Comparison of ENCODE assay signal across 8 cellular contexts in genomic region chr2:854460-854859, GRCh38.
A peak's percentile ranks its signal among the peaks of the same experiment; 100 is the strongest.
DNase-seq lines count a peak whose midpoint lies in the region; ATAC-seq lines count a peak whose summit lies in the region.

No MANE protein-coding gene starts in this region.

- ATAC-seq in HG02884 (IDR thresholded peaks at IDR 0.05; ENCODE audit: unreplicated experiment), result peak; percentile 59

- peak; percentile 4 for DNase-seq in NCI-H146 (lab: John Stamatoyannopoulos, UW)
- no peak for DNase-seq in NCI-H146 treated with DMSO at 0.1 percent for 48 hours (lab: John Stamatoyannopoulos, UW; ENCODE audit: unreplicated experiment)
- DNase-seq in T-helper 9 cell, result peak; percentile 49
- DNase-seq in globus pallidus (ENCODE audit: low spot score), result peak; percentile 5
- DNase-seq in stimulated activated CD4-positive, alpha-beta T cell treated with anti-CD3 and anti-CD28 coated beads, Interleukin-1b, Interleukin-23, amount 100 ng/mL, for 48 hours, result peak; percentile 28
- no peak for DNase-seq in mucosa of gallbladder (ENCODE audit: low spot score)
- no peak for DNase-seq in NCI-H2227 (lab: John Stamatoyannopoulos, UW; ENCODE audit: unreplicated experiment)

Comparison
In these comparisons a context has a peak if more than half of its experiments do, and no peak if none do; other contexts are left out.
1. DNase-seq: peak in NCI-H146 (single experiment), T-helper 9 cell (single experiment), globus pallidus (single experiment) and stimulated activated CD4-positive, alpha-beta T cell treated with anti-CD3 and anti-CD28 coated beads, Interleukin-1b, Interleukin-23, amount 100 ng/mL, for 48 hours (single experiment); none in NCI-H146 treated with DMSO at 0.1 percent for 48 hours (single experiment), mucosa of gallbladder (single experiment) and NCI-H2227 (single experiment).